ENCODE assay signal across 8 cellular contexts in genomic region chr2:197432527-197432926, GRCh38. TPM values are rescaled to one million over a fixed set of nuclear protein-coding genes. Genes with fewer than 3 reads are reported as not detected.
A peak's percentile ranks its signal among the peaks of the same experiment; 100 is the strongest.
DNase-seq lines count a peak whose midpoint lies in the region; ATAC-seq and TF ChIP-seq lines count a peak whose summit lies in the region.
"Not testable (repeated sequence)": the region's sequence is repeated elsewhere in the genome, so short reads cannot be mapped to it uniquely, and the experiment has no call there.

No MANE protein-coding gene starts in this region.

- 94% methylated on average over 6 of the region's 6 CpGs for WGBS in HUES64
- WGBS in suprapubic skin, result 71% methylated on average over 6 of the region's 6 CpGs

- POLR2A ChIA-PET in CD4-positive, alpha-beta T cell (lab: Charles Lee), result interaction anchor here (0.9 to 9.4 kb wide), 4 partner anchors 19 to 272 kb away, joined by 3 to 260 read pairs (median 55); partner anchors contain the start of genes COQ10B, HSPD1, HSPE1 and MARS2

- not testable (repeated sequence) for TF ChIP-seq EP300 in suprapubic skin (IDR thresholded peaks at IDR 0.05)

- not testable (repeated sequence) for ATAC-seq in CD4-positive, alpha-beta T cell (ENCODE audit: poor library complexity)

- H3K27me3 ChIP-seq in CD4-positive, alpha-beta T cell (ENCODE audit: control insufficient read depth, insufficient read depth, low read length); HUES64 (ENCODE audit: insufficient read depth, low read length); SU-DHL-6 (ENCODE audit: low read length); dorsolateral prefrontal cortex; iPS-20b (ENCODE audit: insufficient read depth, low read length); neural progenitor cell; suprapubic skin: not testable (repeated sequence)

- peaks cover 79% of the 10 kb centered on the region for H3K4me1 Mint-ChIP-seq in CD4-positive, alpha-beta T cell (ENCODE audit: low read depth)
- H3K4me1 Mint-ChIP-seq in activated naive CD4-positive, alpha-beta T cell treated with anti-CD3 and anti-CD28 coated beads for 36 hours (ENCODE audit: low read depth), result peaks cover 64% of the 10 kb centered on the region
- peaks cover 27% of the 10 kb centered on the region for H3K4me1 Mint-ChIP-seq in neural progenitor cell

- intact Hi-C loops in CD4-positive, alpha-beta T cell (cut with DNase I, micrococcal nuclease), result loop anchor here (2.0 to 10.0 kb wide), 6 partner anchors 14 to 862 kb away; partner anchors contain the start of genes MARS2 (in 1 of the 2) and MOB4 (in 1 of the 2)
- intact Hi-C loops in activated naive CD4-positive, alpha-beta T cell treated with anti-CD3 and anti-CD28 coated beads for 36 hours (cut with micrococcal nuclease), result loop anchor here (10.0 kb wide), 3 partner anchors 442 to 1258 kb away; partner anchors contain the start of gene STK17B
- intact Hi-C loops in dorsolateral prefrontal cortex (cut with DNase I), result loop anchor here (10.0 kb wide), 2 partner anchors 62 to 342 kb away; partner anchors contain the start of gene HSPD1 (in 1 of the 2)

- not testable (repeated sequence) for H3K9me3 Mint-ChIP-seq in CD4-positive, alpha-beta T cell; activated naive CD4-positive, alpha-beta T cell treated with anti-CD3 and anti-CD28 coated beads for 36 hours; neural progenitor cell

- H3K79me2 ChIP-seq in SU-DHL-6 (ENCODE audit: insufficient read depth, low read length) (peaks cover 73% of the 10 kb centered on the region), neural progenitor cell (ENCODE audit: low read depth) (peaks cover 85% of the 10 kb centered on the region)

- H3K27me3 Mint-ChIP-seq in CD4-positive, alpha-beta T cell; activated naive CD4-positive, alpha-beta T cell treated with anti-CD3 and anti-CD28 coated beads for 36 hours (ENCODE audit: low read depth); neural progenitor cell (ENCODE audit: insufficient read depth, low read depth): not testable (repeated sequence)

- TF ChIP-seq CTCF in CD4-positive, alpha-beta T cell (IDR thresholded peaks at IDR 0.05); SU-DHL-6 (IDR thresholded peaks at IDR 0.05; ENCODE audit: insufficient read depth, low read length, poor library complexity, severe bottlenecking); dorsolateral prefrontal cortex (IDR thresholded peaks at IDR 0.05 in 54 of 56, conservative IDR thresholded peaks at IDR 0.05 in 2 of 56; ENCODE audit: low read depth in 1 of 56, partially characterized antibody in 56 of 56); neural progenitor cell (IDR thresholded peaks at IDR 0.05); suprapubic skin (IDR thresholded peaks at IDR 0.05): not testable (repeated sequence)

- H4K20me1 ChIP-seq in SU-DHL-6 (ENCODE audit: low read depth, low read length) (peaks cover 44% of the 10 kb centered on the region), neural progenitor cell (ENCODE audit: low read depth) (peaks cover 70% of the 10 kb centered on the region)

- not testable (repeated sequence) for H3K9me3 ChIP-seq in CD4-positive, alpha-beta T cell (ENCODE audit: control insufficient read depth, low read length); HUES64 (ENCODE audit: insufficient read depth, low read depth, low read length); SU-DHL-6 (ENCODE audit: insufficient read depth, low read length); iPS-20b (ENCODE audit: insufficient read depth, low read depth, low read length); neural progenitor cell (ENCODE audit: low read depth); suprapubic skin

- H3K9ac ChIP-seq in HUES64 (ENCODE audit: low read depth, low read length) (0 out of 2 replicates have a peak overlapping the region, but pooled peaks have one; percentile 99), SU-DHL-6 (ENCODE audit: low read length) (peak overlapping the region; percentile 93)
- H3K9ac ChIP-seq in iPS-20b (ENCODE audit: low read depth, low read length); neural progenitor cell: not testable (repeated sequence)

- DNase-seq in CD4-positive, alpha-beta T cell; activated naive CD4-positive, alpha-beta T cell treated with anti-CD3 and anti-CD28 coated beads for 36 hours; dorsolateral prefrontal cortex; neural progenitor cell (ENCODE audit: low spot score); suprapubic skin (ENCODE audit: low spot score in 2 of 2): not testable (repeated sequence)

- H3K9me2 ChIP-seq in SU-DHL-6 (replicated peaks; ENCODE audit: insufficient read depth, low read length), result not testable (repeated sequence)

- peak overlapping the region; percentile 87 for H3K4me3 ChIP-seq in HUES64 (ENCODE audit: low read length)
- peak overlapping the region; percentile 90 for H3K4me3 ChIP-seq in SU-DHL-6 (ENCODE audit: insufficient read depth, low read length, poor library complexity, severe bottlenecking)
- H3K4me3 ChIP-seq in dorsolateral prefrontal cortex, result peak overlapping the region in 36 of 59 donors; percentile 3 to 100 (median 90)
- peak overlapping the region; percentile 89 for H3K4me3 ChIP-seq in iPS-20b (ENCODE audit: low read length)
- H3K4me3 ChIP-seq in neural progenitor cell, result peak overlapping the region; percentile 96
- H3K4me3 ChIP-seq in suprapubic skin, result peak overlapping the region; percentile 96

- H3K36me3 ChIP-seq in HUES64 (ENCODE audit: insufficient read depth, low read length) (peaks cover 19% of the 10 kb centered on the region), iPS-20b (ENCODE audit: insufficient read depth, low read depth, low read length) (peaks cover 15% of the 10 kb centered on the region)
- not testable (repeated sequence) for H3K36me3 ChIP-seq in SU-DHL-6 (ENCODE audit: low read length); neural progenitor cell; suprapubic skin

- H3K4me1 ChIP-seq in HUES64 (ENCODE audit: insufficient read depth, low read length) (peaks cover 20% of the 10 kb centered on the region), neural progenitor cell (peaks cover 12% of the 10 kb centered on the region), suprapubic skin (peaks cover 66% of the 10 kb centered on the region)
- H3K4me1 ChIP-seq in iPS-20b (ENCODE audit: insufficient read depth, low read length), result not testable (repeated sequence)

- H3K4me3 Mint-ChIP-seq in CD4-positive, alpha-beta T cell, result peak overlapping the region; percentile 98
- H3K4me3 Mint-ChIP-seq in activated naive CD4-positive, alpha-beta T cell treated with anti-CD3 and anti-CD28 coated beads for 36 hours, result peak overlapping the region; percentile 48
- peak overlapping the region; percentile 94 for H3K4me3 Mint-ChIP-seq in neural progenitor cell

- peaks cover 47% of the 10 kb centered on the region for H3K36me3 Mint-ChIP-seq in CD4-positive, alpha-beta T cell (ENCODE audit: low read depth)
- peaks cover 23% of the 10 kb centered on the region for H3K36me3 Mint-ChIP-seq in activated naive CD4-positive, alpha-beta T cell treated with anti-CD3 and anti-CD28 coated beads for 36 hours (ENCODE audit: low read depth)
- peaks cover 18% of the 10 kb centered on the region for H3K36me3 Mint-ChIP-seq in neural progenitor cell

- not testable (repeated sequence) for H3K27ac ChIP-seq in CD4-positive, alpha-beta T cell (ENCODE audit: low read depth, low read length); HUES64 (ENCODE audit: low read depth, low read length); SU-DHL-6 (ENCODE audit: low read depth, low read length); iPS-20b (ENCODE audit: low read length); neural progenitor cell; suprapubic skin
- H3K27ac ChIP-seq in dorsolateral prefrontal cortex, result peak overlapping the region in 4 of 59 donors; percentile 14 to 98 (median 38)

- peak overlapping the region; percentile 99 for H3K27ac Mint-ChIP-seq in CD4-positive, alpha-beta T cell
- H3K27ac Mint-ChIP-seq in activated naive CD4-positive, alpha-beta T cell treated with anti-CD3 and anti-CD28 coated beads for 36 hours, result peak overlapping the region; percentile 79
- not testable (repeated sequence) for H3K27ac Mint-ChIP-seq in neural progenitor cell

- H2AFZ ChIP-seq in SU-DHL-6 (ENCODE audit: low read depth, low read length, severe bottlenecking); neural progenitor cell (replicated peaks): not testable (repeated sequence)

- CTCF ChIA-PET in CD4-positive, alpha-beta T cell (lab: Charles Lee), result interaction anchor here (1.2 kb wide), 1 partner anchor 21 kb away, joined by 3 read pairs; the partner anchor contains the start of gene COQ10B
- CTCF ChIA-PET in activated naive CD4-positive, alpha-beta T cell treated with anti-CD3 and anti-CD28 coated beads for 36 hours (lab: Charles Lee), result interaction anchor here (0.7 to 1.0 kb wide), 2 partner anchors 21 to 54 kb away, joined by 3 read pairs; partner anchors contain the start of gene COQ10B

- peak overlapping the region; percentile 89 for H3K4me2 ChIP-seq in SU-DHL-6 (ENCODE audit: low read depth, low read length, poor library complexity, severe bottlenecking)
- peak overlapping the region; percentile 90 for H3K4me2 ChIP-seq in neural progenitor cell

- not testable (repeated sequence) for TF ChIP-seq POLR2A in suprapubic skin (IDR thresholded peaks at IDR 0.05)

- H3F3A ChIP-seq in SU-DHL-6 (ENCODE audit: insufficient read depth); neural progenitor cell (ENCODE audit: low read depth): not testable (repeated sequence)

RNA-seq across cellular contexts. Expression of gene SF3B1, which starts 2.3 kb away (rescaled TPM):
- 100 to 1,000 TPM; 498 to 529 TPM for total RNA-seq in CD4-positive, alpha-beta T cell
- 187 TPM for polyA plus RNA-seq in HUES64 (2013, experiment 1 of 2)
- polyA plus RNA-seq in HUES64 (2013, experiment 2 of 2), result 186 TPM
- total RNA-seq in activated naive CD4-positive, alpha-beta T cell treated with anti-CD3 and anti-CD28 coated beads for 36 hours, result 100 to 1,000 TPM; 235 to 248 TPM
- total RNA-seq in dorsolateral prefrontal cortex (100 to 1,000 TPM; 151 to 275 (median 208) TPM), neural progenitor cell (ENCODE audit: low replicate concordance) (462 and 787 TPM in 2 replicates), suprapubic skin (100 to 1,000 TPM; 216 to 894 (median 222) TPM)

RNA-seq across cellular contexts. Expression of gene COQ10B, which starts 20.8 kb away (rescaled TPM):
- total RNA-seq in CD4-positive, alpha-beta T cell, result 10 to 100 TPM; 53.4 to 55.3 TPM
- polyA plus RNA-seq in HUES64 (2013, experiment 1 of 2), result 13.3 TPM
- polyA plus RNA-seq in HUES64 (2013, experiment 2 of 2), result 15.6 TPM
- total RNA-seq in activated naive CD4-positive, alpha-beta T cell treated with anti-CD3 and anti-CD28 coated beads for 36 hours, result 10 to 100 TPM; 17.5 to 17.8 TPM
- total RNA-seq in dorsolateral prefrontal cortex (10 to 100 TPM; 13.4 to 37.1 (median 27.3) TPM), neural progenitor cell (ENCODE audit: low replicate concordance) (14.0 and 20.1 TPM in 2 replicates), suprapubic skin (10 to 100 TPM; 19.7 to 30.5 (median 25.2) TPM)

Comparison
In these comparisons a context has a peak if more than half of its experiments do, and no peak if none do; other contexts are left out.
1. H3K4me3 Mint-ChIP-seq: peak in every context shown above with its lines; median percentile 98 in CD4-positive, alpha-beta T cell; 94 in neural progenitor cell; 48 in activated naive CD4-positive, alpha-beta T cell treated with anti-CD3 and anti-CD28 coated beads for 36 hours.